Comparison of ENCODE assay signal across 29 cellular contexts in the genomic region with DNA sequence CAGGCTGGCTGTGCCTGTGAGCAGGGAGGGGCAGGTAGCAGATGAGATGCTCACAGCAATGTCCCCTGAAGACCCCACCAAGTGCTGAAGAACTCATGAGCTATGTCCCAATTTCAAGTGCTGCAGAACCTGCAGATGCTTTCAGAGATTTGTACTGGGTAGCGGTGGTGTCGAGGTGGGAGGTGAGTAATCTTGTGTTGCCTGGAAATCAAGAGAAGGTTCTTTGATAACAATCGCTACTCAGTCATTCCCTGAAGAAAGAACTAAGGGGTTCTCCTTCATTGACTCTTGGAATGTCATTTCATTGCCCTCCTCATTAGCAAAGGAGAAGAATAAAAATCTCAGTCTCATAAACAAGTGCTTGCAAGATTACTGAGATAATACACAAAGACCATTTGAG.
"Had no signal": no experiment of that assay in that cellular context is flagged by ENCODE, and none has a peak within 500 bp of the region (broad histone marks: within the 10 kb centered on the region; RNA-seq: fewer than 3 reads in every experiment).

No MANE protein-coding gene starts in this region.

- H3K9me3 Mint-ChIP-seq: naive thymus-derived CD8-positive, alpha-beta T cell; nephron progenitor cell; neural progenitor cell; stimulated activated naive B cell treated with anti-CD40 and anti-IgM and Interleukin-4, amounts not matched to agents 10 μg/mL and 1 μg/mL and 100 μg/mL, for 72 hours had no signal

- H3K27ac Mint-ChIP-seq: naive thymus-derived CD8-positive, alpha-beta T cell; nephron progenitor cell; neural progenitor cell; stimulated activated naive B cell treated with anti-CD40 and anti-IgM and Interleukin-4, amounts not matched to agents 10 μg/mL and 1 μg/mL and 100 μg/mL, for 72 hours had no signal

- H3K4me1 ChIP-seq: left lung, lower lobe of right lung, parathyroid adenoma, psoas muscle, stomach, testis, thyroid gland, transverse colon, upper lobe of right lung had no signal

- H3K4me3 ChIP-seq: left lung, lower lobe of right lung, neural progenitor cell, psoas muscle, skin epidermis, stomach, testis, thyroid gland, transverse colon, upper lobe of right lung had no signal

- H3K27ac ChIP-seq: left lung, lower lobe of right lung, neural progenitor cell, neutrophil, parathyroid adenoma, psoas muscle, skin epidermis, stomach, testis, thyroid gland, transverse colon, upper lobe of right lung had no signal

- H3K9ac ChIP-seq: neural progenitor cell, parathyroid adenoma had no signal

- ATAC-seq: left lung; lower lobe of right lung; naive thymus-derived CD8-positive, alpha-beta T cell; psoas muscle; right cardiac atrium; sciatic nerve; stimulated activated naive B cell treated with anti-CD40 and anti-IgM and Interleukin-4, amounts not matched to agents 10 μg/mL and 1 μg/mL and 100 μg/mL, for 72 hours; stimulated activated naive CD8-positive, alpha-beta T cell treated with anti-CD3 and anti-CD28 coated beads, Interleukin-15, Interleukin-2, amounts not matched to agents 100 U/mL and 50 U/mL, for 24 hours; upper lobe of right lung had no signal

- H3K4me1 Mint-ChIP-seq: naive thymus-derived CD8-positive, alpha-beta T cell; stimulated activated naive B cell treated with anti-CD40 and anti-IgM and Interleukin-4, amounts not matched to agents 10 μg/mL and 1 μg/mL and 100 μg/mL, for 72 hours had no signal

- H3K36me3 Mint-ChIP-seq: naive thymus-derived CD8-positive, alpha-beta T cell; neural progenitor cell; stimulated activated naive B cell treated with anti-CD40 and anti-IgM and Interleukin-4, amounts not matched to agents 10 μg/mL and 1 μg/mL and 100 μg/mL, for 72 hours had no signal

- FAIRE-seq: keratinocyte, urothelium cell line had no signal

- H3K9me3 ChIP-seq: left lung, lower lobe of right lung, neutrophil, psoas muscle, stomach, testis, thyroid gland, transverse colon, upper lobe of right lung had no signal

- DNase-seq: head of caudate nucleus; hippocampal formation; left lung; lower lobe of right lung; mammary epithelial cell; mesenchymal stem cell; naive thymus-derived CD8-positive, alpha-beta T cell; nephron progenitor cell; occipital lobe; psoas muscle; right cardiac atrium; stimulated activated CD4-positive, alpha-beta T cell treated with anti-CD3 and anti-CD28 coated beads, Interleukin-12 subunit alpha, Interleukin-12 subunit beta, amount 100 ng/mL, for 4 hours; stimulated activated CD4-positive, alpha-beta T cell treated with anti-CD3 and anti-CD28 coated beads, Interleukin-15, amount 100 ng/mL, for 24 hours; stimulated activated CD4-positive, alpha-beta T cell treated with anti-CD3 and anti-CD28 coated beads, Interleukin-2, amount 100 ng/mL, for 24 hours; stimulated activated CD4-positive, alpha-beta T cell treated with anti-CD3 and anti-CD28 coated beads, Interleukin-4, amount 100 ng/mL, for 1 hour; stimulated activated naive B cell treated with anti-CD40 and anti-IgM and Interleukin-4, amounts not matched to agents 10 μg/mL and 1 μg/mL and 100 μg/mL, for 72 hours; stimulated activated naive CD8-positive, alpha-beta T cell treated with anti-CD3 and anti-CD28 coated beads, Interleukin-15, Interleukin-2, amounts not matched to agents 100 U/mL and 50 U/mL, for 24 hours; stomach; testis; thyroid gland; transverse colon; upper lobe of right lung had no signal

- H3K36me3 ChIP-seq: left lung, lower lobe of right lung, neural progenitor cell, neutrophil, stomach, thyroid gland, transverse colon, upper lobe of right lung had no signal

- H3K4me3 Mint-ChIP-seq: naive thymus-derived CD8-positive, alpha-beta T cell; nephron progenitor cell; neural progenitor cell; stimulated activated naive B cell treated with anti-CD40 and anti-IgM and Interleukin-4, amounts not matched to agents 10 μg/mL and 1 μg/mL and 100 μg/mL, for 72 hours had no signal
